28 cellular contexts compared by ENCODE assay signal in the genomic region with DNA sequence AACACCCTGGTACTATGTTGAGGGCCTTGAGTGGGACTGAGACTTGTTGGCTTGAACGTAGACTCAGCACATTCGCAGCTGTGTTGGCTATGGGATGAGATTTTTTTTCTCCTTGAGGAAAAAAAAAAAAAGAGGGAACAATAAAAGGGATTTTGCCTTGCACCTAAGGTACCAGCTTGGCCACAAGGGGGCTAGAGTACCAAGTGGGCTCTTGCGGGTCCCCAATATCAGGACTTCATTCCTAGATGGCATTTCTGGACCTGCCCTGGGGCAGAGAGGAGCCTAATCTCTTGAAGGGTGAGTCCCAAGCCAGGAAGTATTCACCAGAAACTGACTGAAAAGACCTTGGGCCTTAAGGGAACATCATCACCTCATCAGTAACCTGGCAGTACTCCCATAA.
A peak's percentile ranks its signal among the peaks of the same experiment; 100 is the strongest.
DNase-seq lines count a peak whose midpoint lies in the region; ATAC-seq, FAIRE-seq and TF ChIP-seq lines count a peak whose summit lies in the region.
"Had no signal": no experiment of that assay in that cellular context is flagged by ENCODE, and none has a peak within 500 bp of the region (broad histone marks: within the 10 kb centered on the region; RNA-seq: fewer than 3 reads in every experiment).

No MANE protein-coding gene starts in this region.

- H3K27ac ChIP-seq in KMS-11 (no peak overlapping the region; the same call in 1 of the 2 replicates), H1 (ENCODE audit: low read depth, low read length) (no peak overlapping the region), neuronal stem cell (replicated peaks; ENCODE audit: low read length) (no peak overlapping the region)
- H3K27ac ChIP-seq: BLaER1, esophagus squamous epithelium, hepatocyte, left ventricle myocardium inferior, stomach, thyroid gland had no signal

- H2BK120ac ChIP-seq in H1 (replicated peaks; ENCODE audit: low read depth, low read length) = no peak overlapping the region
- H2BK120ac ChIP-seq in neuronal stem cell (ENCODE audit: low read depth, low read length) = no peak overlapping the region

- WGBS in H1 (ENCODE audit: extremely low coverage in 1 of 2, insufficient coverage in 1 of 2, insufficient read length in 1 of 2, insufficient replicate concordance in 2 of 2, low coverage in 1 of 2, low lambda C conversion rate in 2 of 2, missing lambda C conversion rate in 1 of 2), 2 experiments = 86% methylated on average over 2 of the region's 3 CpGs; no CpG with 5 or more reads in 1 of the 2 experiments
- no CpG with 5 or more reads among the region's 3 CpGs for WGBS in neuronal stem cell (ENCODE audit: extremely low coverage in 2 of 2, insufficient read length in 2 of 2, insufficient replicate concordance in 1 of 2), 2 donors

- no peaks in the 10 kb centered on the region for H3K79me1 ChIP-seq in H1 (ENCODE audit: low read depth, low read length)
- no peaks in the 10 kb centered on the region for H3K79me1 ChIP-seq in neuronal stem cell (ENCODE audit: low read depth, low read length)

- TF ChIP-seq POLR2A in H1 (IDR thresholded peaks at IDR 0.05; ENCODE audit: control extremely low read depth in 1 of 2, low read depth in 2 of 2, low read length in 2 of 2) = no peak

- CTCF ChIA-PET in H1 (lab: Charles Lee; ENCODE audit: partially characterized antibody) = interaction anchor here (0.6 to 2.1 kb wide), 8 partner anchors 11 to 412 kb away, joined by 3 to 6 read pairs (median 3); no protein-coding TSS in a partner anchor

- 0 out of 2 replicates have a peak overlapping the region, but pooled peaks have one; percentile 6 for H3K18ac ChIP-seq in H1 (ENCODE audit: extremely low read depth, low read length)
- no peak overlapping the region for H3K18ac ChIP-seq in neuronal stem cell (ENCODE audit: low read length)

- H3K4me1 ChIP-seq in BE2C (no peaks in the 10 kb centered on the region), KMS-11 (ENCODE audit: low read depth, poor library complexity, severe bottlenecking) (peaks cover 25% of the 10 kb centered on the region), H1 (replicated peaks in 1 of 4; ENCODE audit: control insufficient read depth in 3 of 4, insufficient read depth in 4 of 4, low read length in 3 of 4) (peaks cover 0 to 4% (median 0%) of the 10 kb centered on the region in 4 experiments; a peak in 1 of 7 replicates), neuronal stem cell (ENCODE audit: control insufficient read depth in 2 of 2, insufficient read depth in 1 of 2, low read depth in 1 of 2, low read length in 2 of 2) (no peaks in the 10 kb centered on the region)
- H3K4me1 ChIP-seq: BLaER1, esophagus squamous epithelium, left ventricle myocardium inferior, stomach, thyroid gland had no signal

- H4K8ac ChIP-seq in H1 (ENCODE audit: extremely low read depth, insufficient read depth, low read length) (no peak overlapping the region), neuronal stem cell (ENCODE audit: low read depth, low read length) (no peak overlapping the region)

- H3K9ac ChIP-seq in KMS-11 (no peak overlapping the region), H1 (replicated peaks in 1 of 4; ENCODE audit: extremely low read depth in 1 of 4, low read depth in 3 of 4, low read length in 3 of 4) (no peak overlapping the region), neuronal stem cell (ENCODE audit: low read depth, low read length, poor library complexity) (no peak overlapping the region)
- H3K9ac ChIP-seq: BLaER1 had no signal

- TF ChIP-seq RAD21 in H1 (IDR thresholded peaks at IDR 0.05 in 1 of 2, conservative IDR thresholded peaks at IDR 0.05 in 1 of 2; ENCODE audit: low read depth in 2 of 2, low read length in 2 of 2) = peak; percentile 46 to 57

- H3K14ac ChIP-seq in H1 (ENCODE audit: insufficient read length) (no peak overlapping the region), neuronal stem cell (ENCODE audit: low read length) (no peak overlapping the region)

- ATAC-seq in GM18870 (IDR thresholded peaks at IDR 0.05; ENCODE audit: unreplicated experiment) (no peak), HG02970 (IDR thresholded peaks at IDR 0.05; ENCODE audit: low FRiP score, unreplicated experiment) (no peak)
- ATAC-seq: activated naive CD8-positive, alpha-beta T cell treated with anti-CD3 and anti-CD28 coated beads, Interleukin-2, amount 50 U/mL, for 24 hours; activated T-cell treated with anti-CD3 and anti-CD28 coated beads, Interleukin-2, amount 50 U/mL, for 4 hours; GM12878; HepG2; Right ventricle myocardium inferior had no signal

- H2BK5ac ChIP-seq in H1 (ENCODE audit: low read depth, low read length) (no peak overlapping the region), neuronal stem cell (ENCODE audit: low read length) (no peak overlapping the region)

- FAIRE-seq in H1 (lab: Jason Lieb, UNC) = no peak
- FAIRE-seq: frontal cortex, GM12878, HepG2 had no signal

- H3K23ac ChIP-seq in H1 (ENCODE audit: insufficient read length) (no peak overlapping the region), neuronal stem cell (ENCODE audit: low read depth, low read length, poor library complexity) (no peak overlapping the region)

- H3K23me2 ChIP-seq in H1 (ENCODE audit: low read depth, low read length) = no peaks in the 10 kb centered on the region

- H3K27me3 ChIP-seq in BE2C = no peaks in the 10 kb centered on the region
- no peaks in the 10 kb centered on the region for H3K27me3 ChIP-seq in KMS-11 (ENCODE audit: insufficient read depth, low read depth)
- no peaks in the 10 kb centered on the region for H3K27me3 ChIP-seq in H1 (replicated peaks in 1 of 4; ENCODE audit: control insufficient read depth in 3 of 4, extremely low read depth in 1 of 4, insufficient read depth in 3 of 4, low read length in 3 of 4)
- no peaks in the 10 kb centered on the region for H3K27me3 ChIP-seq in neuronal stem cell (ENCODE audit: control insufficient read depth in 3 of 3, insufficient read depth in 3 of 3, low read depth in 1 of 3, low read length in 3 of 3)
- H3K27me3 ChIP-seq: BLaER1, esophagus squamous epithelium, hepatocyte, stomach, thyroid gland had no signal

- H4K91ac ChIP-seq in H1 (replicated peaks; ENCODE audit: insufficient read length, low read length) = no peak overlapping the region
- no peak overlapping the region for H4K91ac ChIP-seq in neuronal stem cell (ENCODE audit: low read depth, low read length, poor library complexity)

- TF ChIP-seq EP300 in H1 (IDR thresholded peaks at IDR 0.05; ENCODE audit: borderline replicate concordance in 1 of 2, low read depth in 2 of 2, low read length in 2 of 2) = no peak

- no peak overlapping the region for H3K56ac ChIP-seq in H1 (replicated peaks; ENCODE audit: insufficient read length, low read depth, low read length)

- H4K5ac ChIP-seq in H1 (ENCODE audit: insufficient read length, low read depth, low read length) = no peak overlapping the region

- H3K9me3 ChIP-seq in BE2C (no peaks in the 10 kb centered on the region), H1 (ENCODE audit: insufficient read depth in 2 of 2, low read depth in 1 of 2, low read length in 1 of 2) (no peaks in the 10 kb centered on the region), neuronal stem cell (replicated peaks in 1 of 2; ENCODE audit: control insufficient read depth in 2 of 2, insufficient read depth in 1 of 2, low read depth in 1 of 2, low read length in 2 of 2) (no peaks in the 10 kb centered on the region)
- H3K9me3 ChIP-seq: BLaER1, esophagus squamous epithelium, thyroid gland had no signal

- H3K4ac ChIP-seq in H1 (replicated peaks; ENCODE audit: insufficient read length, low read depth, low read length) (no peak overlapping the region), neuronal stem cell (ENCODE audit: low read length) (no peak overlapping the region)

- H3K4me2 ChIP-seq in KMS-11 (no peak overlapping the region), H1 (ENCODE audit: insufficient read depth in 1 of 2, low read depth in 2 of 2, low read length in 2 of 2) (no peak overlapping the region), neuronal stem cell (ENCODE audit: insufficient read depth, low read length, poor library complexity, severe bottlenecking) (no peak overlapping the region)
- H3K4me2 ChIP-seq: BLaER1, hepatocyte had no signal

- H3K79me2 ChIP-seq in KMS-11 (ENCODE audit: insufficient read depth, low read depth) = no peaks in the 10 kb centered on the region
- no peaks in the 10 kb centered on the region for H3K79me2 ChIP-seq in H1 (ENCODE audit: control insufficient read depth in 1 of 2, insufficient read depth in 2 of 2, low read length in 2 of 2)
- H3K79me2 ChIP-seq: hepatocyte had no signal

- H2BK12ac ChIP-seq in H1 (ENCODE audit: low read depth, low read length) = no peak overlapping the region
- no peak overlapping the region for H2BK12ac ChIP-seq in neuronal stem cell (ENCODE audit: low read length)

- no peak overlapping the region for H2BK20ac ChIP-seq in H1 (ENCODE audit: low read length)

- H3K4me3 ChIP-seq in BE2C (ENCODE audit: low read depth, low read length) = no peak overlapping the region
- no peak overlapping the region for H3K4me3 ChIP-seq in KMS-11 (IDR thresholded peaks at IDR 0.05; ENCODE audit: insufficient read depth, low read depth, low read length)
- no peak overlapping the region for H3K4me3 ChIP-seq in H1 (ENCODE audit: extremely low read depth in 1 of 4, insufficient read depth in 2 of 4, low read depth in 3 of 4, low read length in 4 of 4)
- no peak overlapping the region for H3K4me3 ChIP-seq in neuronal stem cell (ENCODE audit: low read length in 2 of 2)
- H3K4me3 ChIP-seq: BLaER1, esophagus squamous epithelium, GM12878, hepatocyte, left ventricle myocardium inferior, stomach, thyroid gland had no signal

- TF ChIP-seq CTCF in BE2C (IDR thresholded peaks at IDR 0.05; ENCODE audit: low read depth, low read length) (peak; percentile 40), KMS-11 (conservative IDR thresholded peaks at IDR 0.05; ENCODE audit: low read depth, low read length) (peak; percentile 20), H1 (IDR thresholded peaks at IDR 0.05; ENCODE audit: control extremely low read depth in 1 of 3, insufficient read depth in 1 of 3, low read depth in 1 of 3, low read length in 3 of 3) (peak; percentile 23 to 39 (median 38); a peak in 3 of 4 replicates)

- peak; percentile 21 for DNase-seq in BE2C
- DNase-seq in H1 (ENCODE audit: low read depth in 1 of 2, low spot score in 2 of 2) = peak; percentile 5 to 53
- DNase-seq in neuronal stem cell (ENCODE audit: low spot score) = no peak
- no peak for DNase-seq in activated CD4-positive, CD25-positive, alpha-beta regulatory T cell (lab: John Stamatoyannopoulos, UW)
- DNase-seq: activated CD4-positive, alpha-beta T cell treated with anti-CD3 and anti-CD28 coated beads, Interleukin-2, amount 10 ng/mL, durations not matched to agents 24 days and 14 days; activated naive CD8-positive, alpha-beta T cell treated with anti-CD3 and anti-CD28 coated beads, Interleukin-2, amount 50 U/mL, for 24 hours; activated T-cell treated with anti-CD3 and anti-CD28 coated beads, Interleukin-2, amount 50 U/mL, for 4 hours; central memory CD4-positive, alpha-beta T cell; COR-L47; esophagus squamous epithelium; left ventricle myocardium inferior; NCI-H1105; NCI-H187 treated with DMSO at 0.1 percent for 48 hours; NCI-H345; NCI-H748 treated with DMSO at 0.1 percent for 48 hours; nucleus accumbens; stimulated activated CD8-positive, alpha-beta memory T cell treated with anti-CD3 and anti-CD28 coated beads, Interleukin-4, amount 100 ng/mL, for 48 hours; stomach had no signal

- H4K20me1 ChIP-seq in KMS-11 (ENCODE audit: insufficient read depth) (no peaks in the 10 kb centered on the region), H1 (replicated peaks in 1 of 2; ENCODE audit: control insufficient read depth in 1 of 2, insufficient read depth in 2 of 2, low read length in 2 of 2) (no peaks in the 10 kb centered on the region)
- H4K20me1 ChIP-seq: BLaER1 had no signal

- H2AFZ ChIP-seq in KMS-11 (ENCODE audit: low read depth) (no peak overlapping the region), H1 (ENCODE audit: low read length) (peak overlapping the region; percentile 99), neuronal stem cell (ENCODE audit: low read length) (peak overlapping the region; percentile 70)
- H2AFZ ChIP-seq: hepatocyte had no signal

- POLR2A ChIA-PET in H1 (lab: Charles Lee; ENCODE audit: partially characterized antibody) = no interaction called here

- no peaks in the 10 kb centered on the region for H3K36me3 ChIP-seq in BE2C
- H3K36me3 ChIP-seq in KMS-11 (ENCODE audit: insufficient read depth) = no peaks in the 10 kb centered on the region
- H3K36me3 ChIP-seq in H1 (ENCODE audit: control insufficient read depth in 2 of 4, insufficient read depth in 4 of 4, low read length in 3 of 4) = no peaks in the 10 kb centered on the region
- H3K36me3 ChIP-seq in neuronal stem cell (replicated peaks in 1 of 2; ENCODE audit: control insufficient read depth in 2 of 2, insufficient read depth in 2 of 2, low read length in 2 of 2) = no peaks in the 10 kb centered on the region
- H3K36me3 ChIP-seq: BLaER1, esophagus squamous epithelium, left ventricle myocardium inferior, stomach, thyroid gland had no signal

- H2BK15ac ChIP-seq in H1 (ENCODE audit: low read length) = no peak overlapping the region
- H2BK15ac ChIP-seq in neuronal stem cell (ENCODE audit: low read length) = no peak overlapping the region

- no peak overlapping the region for H2AK5ac ChIP-seq in H1 (ENCODE audit: low read depth, low read length)
- H2AK5ac ChIP-seq in neuronal stem cell (ENCODE audit: low read depth, low read length) = no peak overlapping the region

Comparison
In these comparisons a context has a peak if more than half of its experiments do, and no peak if none do; other contexts are left out.
1. DNase-seq: peak in BE2C (single experiment) and H1 (2 of 2); none in neuronal stem cell (single experiment) and activated CD4-positive, CD25-positive, alpha-beta regulatory T cell (0 of 4).
2. Peak in every context shown above with its lines, with median percentiles within 50 percentile points of each other: CTCF ChIP-seq.